Comparison of ENCODE assay signal across 13 cellular contexts in the genomic region with DNA sequence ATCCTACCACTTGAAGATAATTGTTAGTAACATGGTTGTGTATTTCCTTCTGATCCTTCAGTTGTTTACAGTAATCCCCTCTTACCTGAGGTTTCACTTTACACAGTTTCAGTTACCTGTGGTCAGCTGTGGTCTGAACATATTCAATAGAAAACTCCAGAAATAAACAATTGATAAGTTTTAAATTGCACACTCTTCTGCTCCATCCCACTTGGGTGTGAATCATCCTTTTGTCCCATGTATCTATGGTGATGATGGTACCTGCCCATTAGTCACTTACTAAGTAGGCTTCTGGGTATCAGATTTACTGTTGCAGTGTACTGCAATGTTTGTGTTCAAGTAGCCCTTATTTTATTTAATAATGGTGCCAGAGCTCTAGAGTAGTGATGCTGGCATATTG.
DNase-seq lines count a peak whose midpoint lies in the region; ATAC-seq and TF ChIP-seq lines count a peak whose summit lies in the region.
"Had no signal": no experiment of that assay in that cellular context is flagged by ENCODE, and none has a peak within 500 bp of the region (broad histone marks: within the 10 kb centered on the region; RNA-seq: fewer than 3 reads in every experiment).

No MANE protein-coding gene starts in this region.

- H3K36me3 Mint-ChIP-seq in glutamatergic neuron (ENCODE audit: unreplicated experiment), result no peaks in the 10 kb centered on the region
- no peaks in the 10 kb centered on the region for H3K36me3 Mint-ChIP-seq in endodermal cell (ENCODE audit: low read depth)

- H3K4me1 ChIP-seq in thyroid gland, result peaks cover 0 to 3% of the 10 kb centered on the region in 2 donors
- no peaks in the 10 kb centered on the region for H3K4me1 ChIP-seq in endodermal cell (ENCODE audit: control insufficient read depth, insufficient read depth, low read length)
- H3K4me1 ChIP-seq: prostate gland had no signal

- intact Hi-C loops in thyroid gland (cut with DNase I), result no loop called here

- TF ChIP-seq CTCF in GM12865 (IDR thresholded peaks at IDR 0.05; ENCODE audit: insufficient read depth, low read depth, low read length, missing control alignments) (no peak), fibroblast of mammary gland (conservative IDR thresholded peaks at IDR 0.05; ENCODE audit: control insufficient read depth, insufficient read depth, low read depth, low read length) (no peak), thyroid gland (IDR thresholded peaks at IDR 0.05) (no peak), glutamatergic neuron (IDR thresholded peaks at IDR 0.05; ENCODE audit: partially characterized antibody, unreplicated experiment) (no peak), endodermal cell (conservative IDR thresholded peaks at IDR 0.05) (no peak)

- H3K27ac ChIP-seq in thyroid gland, result no peak overlapping the region
- no peak overlapping the region for H3K27ac ChIP-seq in endodermal cell (ENCODE audit: low read depth, low read length)
- H3K27ac ChIP-seq: prostate gland had no signal

- H3K9ac ChIP-seq in endodermal cell (ENCODE audit: extremely low read depth, low read length, poor library complexity, severe bottlenecking), result no peak overlapping the region

- H3K9me3 Mint-ChIP-seq in glutamatergic neuron (ENCODE audit: unreplicated experiment), result no peaks in the 10 kb centered on the region
- no peaks in the 10 kb centered on the region for H3K9me3 Mint-ChIP-seq in endodermal cell

- H3K27me3 Mint-ChIP-seq in glutamatergic neuron (ENCODE audit: unreplicated experiment), result no peaks in the 10 kb centered on the region
- no peaks in the 10 kb centered on the region for H3K27me3 Mint-ChIP-seq in endodermal cell (ENCODE audit: insufficient read depth)

- H3K4me1 Mint-ChIP-seq in glutamatergic neuron (ENCODE audit: low read depth, unreplicated experiment) (no peaks in the 10 kb centered on the region), endodermal cell (peaks cover 5% of the 10 kb centered on the region)

- H3K27me3 ChIP-seq in thyroid gland, result no peaks in the 10 kb centered on the region
- H3K27me3 ChIP-seq in endodermal cell (ENCODE audit: control insufficient read depth, insufficient read depth, low read length, poor library complexity, severe bottlenecking), result no peaks in the 10 kb centered on the region

- peak; percentile 65 for ATAC-seq in GM19463 (IDR thresholded peaks at IDR 0.05; ENCODE audit: unreplicated experiment)
- ATAC-seq: Panc1 had no signal

- no peak overlapping the region for H3K4me3 Mint-ChIP-seq in glutamatergic neuron (ENCODE audit: unreplicated experiment)
- no peak overlapping the region for H3K4me3 Mint-ChIP-seq in endodermal cell

- TF ChIP-seq POLR2A in thyroid gland (IDR thresholded peaks at IDR 0.05), result no peak

- H3K4me3 ChIP-seq in GM12865 (ENCODE audit: low read depth, low read length), result no peak overlapping the region
- H3K4me3 ChIP-seq in fibroblast of mammary gland (ENCODE audit: control insufficient read depth, low read depth, low read length), result no peak overlapping the region
- no peak overlapping the region for H3K4me3 ChIP-seq in thyroid gland (replicated peaks in 1 of 3)
- no peak overlapping the region for H3K4me3 ChIP-seq in endodermal cell (ENCODE audit: low read length)
- H3K4me3 ChIP-seq: prostate gland had no signal

- peak; percentile 61 for DNase-seq in GM12865 (ENCODE audit: low read depth)
- DNase-seq in M059J (ENCODE audit: low read depth), result peak; percentile 76
- DNase-seq in fibroblast of mammary gland (ENCODE audit: low read depth), result peak; percentile 68
- DNase-seq in thyroid gland, result no peak
- no peak for DNase-seq in glutamatergic neuron
- no peak for DNase-seq in endodermal cell
- DNase-seq: aorta; Calu3; NCI-H1930; stimulated activated CD4-positive, alpha-beta T cell treated with anti-CD3 and anti-CD28 coated beads, Interleukin-4, amount 100 ng/mL, for 4 hours had no signal

- no peaks in the 10 kb centered on the region for H3K9me3 ChIP-seq in thyroid gland
- H3K9me3 ChIP-seq in endodermal cell (ENCODE audit: control insufficient read depth, low read length), result no peaks in the 10 kb centered on the region
- H3K9me3 ChIP-seq: prostate gland had no signal

- H3K27ac Mint-ChIP-seq in glutamatergic neuron (ENCODE audit: unreplicated experiment), result no peak overlapping the region
- no peak overlapping the region for H3K27ac Mint-ChIP-seq in endodermal cell

- H3K36me3 ChIP-seq in thyroid gland (no peaks in the 10 kb centered on the region), endodermal cell (ENCODE audit: control insufficient read depth, insufficient read depth, low read length) (no peaks in the 10 kb centered on the region)
- H3K36me3 ChIP-seq: prostate gland had no signal

Comparison
In these comparisons a context has a peak if more than half of its experiments do, and no peak if none do; other contexts are left out.
1. DNase-seq: peak in GM12865 (single experiment), M059J (single experiment) and fibroblast of mammary gland (single experiment); none in thyroid gland (0 of 2), glutamatergic neuron (single experiment) and endodermal cell (single experiment).